ENCODE assay signal across 9 cellular contexts in the genomic region with DNA sequence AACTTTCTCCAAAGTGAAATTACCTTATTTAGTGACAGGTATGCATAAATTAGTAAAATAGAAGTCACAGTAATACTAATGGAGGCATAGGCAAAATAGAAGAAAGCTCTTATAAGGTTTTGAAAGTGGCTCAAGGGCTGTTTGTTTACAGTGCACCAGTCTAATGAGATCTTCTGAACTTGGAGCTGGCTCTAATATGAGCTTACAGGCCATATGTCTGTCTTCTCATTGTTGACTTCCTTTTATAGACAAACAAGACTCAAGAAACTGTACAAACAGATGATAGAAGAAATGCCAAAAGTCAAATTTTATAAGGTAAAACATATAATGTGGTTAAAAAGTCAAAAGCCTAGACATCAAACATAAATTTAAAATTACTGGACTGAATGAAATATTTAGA.
"Had no signal": no experiment of that assay in that cellular context is flagged by ENCODE, and none has a peak within 500 bp of the region (broad histone marks: within the 10 kb centered on the region; RNA-seq: fewer than 3 reads in every experiment).

No MANE protein-coding gene starts in this region.

- ATAC-seq: HCT116, HepG2 had no signal

- H3K27ac Mint-ChIP-seq: HFFc6, IgD-negative memory B cell had no signal

- H3K4me3 Mint-ChIP-seq: HFFc6, IgD-negative memory B cell had no signal

- H3K4me3 ChIP-seq: HAP-1 had no signal

- H3K9me3 Mint-ChIP-seq: HFFc6 had no signal

- DNase-seq: GOT3, H7, HFFc6, KG1 had no signal

- H3K27ac ChIP-seq: HL-60 had no signal

- H3K36me3 ChIP-seq: HAP-1 had no signal

- H3K4me1 ChIP-seq: HAP-1 had no signal

- H3K4me1 Mint-ChIP-seq: IgD-negative memory B cell had no signal

- H3K9me3 ChIP-seq: HAP-1 had no signal

- H3K27me3 Mint-ChIP-seq: IgD-negative memory B cell had no signal
